In the genomic region with DNA sequence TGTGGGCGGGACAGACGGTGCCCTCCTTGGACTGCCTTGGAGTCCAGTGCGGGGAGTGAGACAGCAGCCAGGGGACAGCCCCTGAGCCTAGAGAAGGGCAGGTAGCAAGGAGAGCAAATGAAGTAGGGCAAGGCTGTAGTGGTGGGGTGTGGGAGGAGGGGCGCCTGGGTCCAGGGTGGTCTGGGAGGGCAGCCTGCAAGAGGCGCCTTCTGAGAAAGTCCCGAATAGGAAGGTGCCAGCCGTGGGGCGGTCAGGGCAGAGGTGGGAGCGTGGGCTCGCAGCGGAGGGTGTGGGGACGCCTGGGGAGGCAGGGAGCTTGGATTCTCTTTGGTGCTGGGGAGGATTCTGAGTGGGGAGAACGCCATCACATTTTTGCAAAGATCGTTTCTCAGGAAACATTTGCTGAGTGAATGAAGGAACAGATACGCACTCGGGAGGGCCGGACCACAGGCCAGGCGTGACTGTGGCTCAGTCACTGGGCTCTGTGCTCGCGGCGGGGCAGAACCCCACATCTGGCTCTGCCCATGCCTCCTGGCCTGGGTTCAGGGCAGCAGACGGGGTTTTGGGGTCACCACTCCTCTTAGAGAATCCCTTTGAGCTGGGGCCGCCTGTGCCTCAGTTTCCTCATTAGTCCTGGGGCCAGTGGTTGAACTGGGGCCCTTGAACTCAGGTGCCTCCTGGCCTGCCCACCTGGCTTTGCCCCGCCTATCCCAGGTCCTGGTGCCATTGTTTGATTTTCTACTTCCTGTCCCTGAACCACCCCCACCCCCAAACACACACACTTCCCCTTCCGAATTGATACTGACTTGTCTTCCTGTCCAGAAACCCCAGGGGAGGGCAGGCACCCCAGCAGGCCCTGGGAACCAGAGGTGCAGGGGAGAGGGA, we compare ENCODE assay signal across 8 cellular contexts. TPM values are rescaled to one million over a fixed set of nuclear protein-coding genes. Genes with fewer than 3 reads are reported as not detected.
DNase-seq lines count a peak whose midpoint lies in the region; ATAC-seq and TF ChIP-seq lines count a peak whose summit lies in the region.

No MANE protein-coding gene starts in this region.

- no peaks in the 10 kb centered on the region for H3K9me3 ChIP-seq in CD8-positive, alpha-beta T cell (ENCODE audit: low read length)
- H3K9me3 ChIP-seq in HUES64 (ENCODE audit: insufficient read depth, low read depth, low read length) (no peaks in the 10 kb centered on the region), mucosa of descending colon (no peaks in the 10 kb centered on the region)

- no peaks in the 10 kb centered on the region for H3K27me3 ChIP-seq in CD8-positive, alpha-beta T cell (ENCODE audit: insufficient read depth, low read length)
- no peaks in the 10 kb centered on the region for H3K27me3 ChIP-seq in HUES64 (ENCODE audit: insufficient read depth, low read length)

- ATAC-seq in CD8-positive, alpha-beta T cell, result peak; percentile 12
- ATAC-seq in mucosa of descending colon, result peak; percentile 6
- ATAC-seq in HG02885 (IDR thresholded peaks at IDR 0.05; ENCODE audit: poor library complexity, unreplicated experiment), result no peak

- no peaks in the 10 kb centered on the region for H3K27me3 Mint-ChIP-seq in CD8-positive, alpha-beta T cell (ENCODE audit: low read depth)
- no peaks in the 10 kb centered on the region for H3K27me3 Mint-ChIP-seq in activated T-helper 2 cell treated with anti-CD3 and anti-CD28 coated beads, Interferon-gamma antibody, Interleukin-2, Interleukin-4, amounts not matched to agents 10 μg/mL and 5 μg/mL and 100 μg/mL, durations not matched to agents 14 hours and 24 hours and 36 hours (ENCODE audit: low read depth)

- no peak overlapping the region for H3K27ac ChIP-seq in CD8-positive, alpha-beta T cell (ENCODE audit: low read depth, low read length)
- 0 out of 2 replicates have a peak overlapping the region, but pooled peaks have one; percentile 3 for H3K27ac ChIP-seq in HUES64 (ENCODE audit: low read depth, low read length)

- H3K4me3 ChIP-seq in CD8-positive, alpha-beta T cell (ENCODE audit: low read depth, low read length), result peak overlapping the region; percentile 24
- no peak overlapping the region for H3K4me3 ChIP-seq in HUES64 (ENCODE audit: low read length)
- no peak overlapping the region for H3K4me3 ChIP-seq in mucosa of descending colon

- peak in 3 of 7 experiments; percentile 24 to 66 (median 63) for DNase-seq in CD8-positive, alpha-beta T cell
- DNase-seq in activated T-helper 2 cell treated with anti-CD3 and anti-CD28 coated beads, Interferon-gamma antibody, Interleukin-2, Interleukin-4, amounts not matched to agents 10 μg/mL and 5 μg/mL and 100 μg/mL, durations not matched to agents 14 hours and 24 hours and 36 hours (ENCODE audit: low spot score), result no peak
- DNase-seq in mucosa of descending colon, result peak in 2 of 3 donors; percentile 42 to 71
- DNase-seq in HK-2 (ENCODE audit: unreplicated experiment), result no peak
- no peak for DNase-seq in NCI-H2227 (lab: John Stamatoyannopoulos, UW; ENCODE audit: unreplicated experiment)
- DNase-seq in KG1 (lab: John Stamatoyannopoulos, UW), result no peak

- H3K36me3 ChIP-seq in CD8-positive, alpha-beta T cell (ENCODE audit: insufficient read depth, low read length), result peaks cover 7% of the 10 kb centered on the region
- H3K36me3 ChIP-seq in HUES64 (ENCODE audit: insufficient read depth, low read length), result peaks cover 19% of the 10 kb centered on the region
- no peaks in the 10 kb centered on the region for H3K36me3 ChIP-seq in mucosa of descending colon (ENCODE audit: low read depth)

- H3K9ac ChIP-seq in HUES64 (ENCODE audit: low read depth, low read length), result no peak overlapping the region; the same call in 1 of the 2 replicates

- peak overlapping the region; percentile 58 for H3K4me3 Mint-ChIP-seq in CD8-positive, alpha-beta T cell
- peak overlapping the region; percentile 49 for H3K4me3 Mint-ChIP-seq in activated T-helper 2 cell treated with anti-CD3 and anti-CD28 coated beads, Interferon-gamma antibody, Interleukin-2, Interleukin-4, amounts not matched to agents 10 μg/mL and 5 μg/mL and 100 μg/mL, durations not matched to agents 14 hours and 24 hours and 36 hours (ENCODE audit: low read depth)

- intact Hi-C loops in CD8-positive, alpha-beta T cell (cut with DNase I, micrococcal nuclease), result no loop called here
- intact Hi-C loops in activated T-helper 2 cell treated with anti-CD3 and anti-CD28 coated beads, Interferon-gamma antibody, Interleukin-2, Interleukin-4, amounts not matched to agents 10 μg/mL and 5 μg/mL and 100 μg/mL, durations not matched to agents 14 hours and 24 hours and 36 hours (cut with micrococcal nuclease), result no loop called here
- intact Hi-C loops in mucosa of descending colon (cut with DNase I, micrococcal nuclease), result no loop called here

- CTCF ChIA-PET in CD8-positive, alpha-beta T cell (lab: Charles Lee), result interaction anchor here (0.7 to 1.4 kb wide), 2 partner anchors 89 to 316 kb away, joined by 3 read pairs; no protein-coding TSS in a partner anchor

- WGBS in HUES64, result 93% methylated on average over 25 of the region's 25 CpGs

- H3K4me1 Mint-ChIP-seq in CD8-positive, alpha-beta T cell (ENCODE audit: low read depth), result peaks cover 72% of the 10 kb centered on the region
- H3K4me1 Mint-ChIP-seq in activated T-helper 2 cell treated with anti-CD3 and anti-CD28 coated beads, Interferon-gamma antibody, Interleukin-2, Interleukin-4, amounts not matched to agents 10 μg/mL and 5 μg/mL and 100 μg/mL, durations not matched to agents 14 hours and 24 hours and 36 hours (ENCODE audit: low read depth), result peaks cover 42% of the 10 kb centered on the region

- no peaks in the 10 kb centered on the region for H3K9me3 Mint-ChIP-seq in CD8-positive, alpha-beta T cell
- no peaks in the 10 kb centered on the region for H3K9me3 Mint-ChIP-seq in activated T-helper 2 cell treated with anti-CD3 and anti-CD28 coated beads, Interferon-gamma antibody, Interleukin-2, Interleukin-4, amounts not matched to agents 10 μg/mL and 5 μg/mL and 100 μg/mL, durations not matched to agents 14 hours and 24 hours and 36 hours

- no peak for TF ChIP-seq CTCF in CD8-positive, alpha-beta T cell (IDR thresholded peaks at IDR 0.05)
- TF ChIP-seq CTCF in mucosa of descending colon (IDR thresholded peaks at IDR 0.05), result no peak

- peak overlapping the region; percentile 97 for H3K27ac Mint-ChIP-seq in CD8-positive, alpha-beta T cell
- H3K27ac Mint-ChIP-seq in activated T-helper 2 cell treated with anti-CD3 and anti-CD28 coated beads, Interferon-gamma antibody, Interleukin-2, Interleukin-4, amounts not matched to agents 10 μg/mL and 5 μg/mL and 100 μg/mL, durations not matched to agents 14 hours and 24 hours and 36 hours, result peak overlapping the region; percentile 78

- peaks cover 33% of the 10 kb centered on the region for H3K36me3 Mint-ChIP-seq in CD8-positive, alpha-beta T cell
- no peaks in the 10 kb centered on the region for H3K36me3 Mint-ChIP-seq in activated T-helper 2 cell treated with anti-CD3 and anti-CD28 coated beads, Interferon-gamma antibody, Interleukin-2, Interleukin-4, amounts not matched to agents 10 μg/mL and 5 μg/mL and 100 μg/mL, durations not matched to agents 14 hours and 24 hours and 36 hours (ENCODE audit: low read depth)

- POLR2A ChIA-PET in CD8-positive, alpha-beta T cell (lab: Charles Lee), result no interaction called here

- peaks cover 65% of the 10 kb centered on the region for H3K4me1 ChIP-seq in CD8-positive, alpha-beta T cell (ENCODE audit: insufficient read depth, low read length)
- H3K4me1 ChIP-seq in HUES64 (ENCODE audit: insufficient read depth, low read length) (peaks cover 15% of the 10 kb centered on the region; the same call in 1 of the 2 replicates), mucosa of descending colon (ENCODE audit: low read depth) (peaks cover 23% of the 10 kb centered on the region)

RNA-seq across cellular contexts. Expression of a gene that starts 4.2 kb away (rescaled TPM):
- 100 to 1,000 TPM; 105 to 107 TPM for total RNA-seq in CD8-positive, alpha-beta T cell
- polyA plus RNA-seq in HUES64 (2013, experiment 1 of 2), result 48.0 TPM
- polyA plus RNA-seq in HUES64 (2013, experiment 2 of 2), result 58.7 TPM
- total RNA-seq in activated T-helper 2 cell treated with anti-CD3 and anti-CD28 coated beads, Interferon-gamma antibody, Interleukin-2, Interleukin-4, amounts not matched to agents 10 μg/mL and 5 μg/mL and 100 μg/mL, durations not matched to agents 14 hours and 24 hours and 36 hours, result 8.6 and 9.5 TPM in 2 replicates
- 10 to 100 TPM in 1 of 3 donors, 1 to 10 TPM in 2; 2.3 to 22.1 (median 4.2) TPM for total RNA-seq in mucosa of descending colon

Comparison
In these comparisons a context has a peak if more than half of its experiments do, and no peak if none do; other contexts are left out.
1. DNase-seq: peak in mucosa of descending colon (2 of 3); none in activated T-helper 2 cell treated with anti-CD3 and anti-CD28 coated beads, Interferon-gamma antibody, Interleukin-2, Interleukin-4, amounts not matched to agents 10 μg/mL and 5 μg/mL and 100 μg/mL, durations not matched to agents 14 hours and 24 hours and 36 hours (single experiment), HK-2 (single experiment), NCI-H2227 (single experiment) and KG1 (single experiment).
2. RNA of a gene that starts 4.2 kb away (total RNA-seq): 105 to 107 TPM in CD8-positive, alpha-beta T cell; 8.6 to 9.5 TPM in activated T-helper 2 cell treated with anti-CD3 and anti-CD28 coated beads, Interferon-gamma antibody, Interleukin-2, Interleukin-4, amounts not matched to agents 10 μg/mL and 5 μg/mL and 100 μg/mL, durations not matched to agents 14 hours and 24 hours and 36 hours and 2.3 to 22.1 TPM in mucosa of descending colon; every median in the first group is over 4 times any median in the second.